Comparison of ENCODE assay signal across 10 cellular contexts in the genomic region with DNA sequence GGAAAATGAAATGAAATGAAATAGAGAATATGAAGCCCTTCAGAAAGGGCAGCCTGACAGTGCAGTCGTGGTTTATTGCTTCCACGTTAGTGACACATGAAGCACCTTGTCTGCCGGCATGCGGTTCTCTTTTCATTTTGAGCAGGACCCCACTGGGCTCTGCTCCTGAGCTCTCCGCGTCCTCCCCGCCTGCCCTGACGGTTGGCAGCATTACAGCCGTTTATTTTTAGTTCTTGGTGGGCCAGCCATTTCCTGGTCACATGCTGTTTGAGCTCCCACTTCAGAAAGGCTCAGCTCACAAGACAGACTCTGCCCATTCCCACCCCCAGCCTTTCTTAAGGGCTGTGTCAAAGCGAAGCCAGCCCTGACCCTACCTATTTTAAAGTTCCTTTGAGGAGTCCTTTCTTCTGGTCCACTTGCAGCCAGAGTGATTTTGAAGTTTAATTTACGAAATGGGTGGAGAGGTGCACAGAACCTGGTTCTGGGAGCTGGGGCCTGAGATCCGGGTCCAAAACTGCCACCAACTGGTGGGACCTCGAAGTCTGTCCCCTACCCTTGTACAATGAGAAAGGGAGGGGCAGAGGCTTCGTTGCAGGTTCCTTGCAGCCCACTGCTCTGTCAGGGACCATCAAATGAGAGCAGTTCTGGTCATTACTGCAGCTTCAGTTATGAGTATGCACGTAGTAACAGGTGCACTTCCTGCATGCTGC.
DNase-seq lines count a peak whose midpoint lies in the region; ATAC-seq and TF ChIP-seq lines count a peak whose summit lies in the region.
"Had no signal": no experiment of that assay in that cellular context is flagged by ENCODE, and none has a peak within 500 bp of the region (broad histone marks: within the 10 kb centered on the region; RNA-seq: fewer than 3 reads in every experiment).

No MANE protein-coding gene starts in this region.

- H3K4me1 Mint-ChIP-seq in activated CD8-positive, alpha-beta T cell treated with anti-CD3 and anti-CD28 coated beads for 36 hours (ENCODE audit: low read depth): peaks cover 21% of the 10 kb centered on the region
- peaks cover 9 to 25% (median 20%) of the 10 kb centered on the region in 4 donors for H3K4me1 Mint-ChIP-seq in naive thymus-derived CD8-positive, alpha-beta T cell

- no peaks in the 10 kb centered on the region for H3K9me3 ChIP-seq in colonic mucosa

- H3K36me3 ChIP-seq in colonic mucosa: no peaks in the 10 kb centered on the region

- intact Hi-C loops in activated CD8-positive, alpha-beta T cell treated with anti-CD3 and anti-CD28 coated beads for 36 hours (cut with micrococcal nuclease): no loop called here
- intact Hi-C loops in colonic mucosa (cut with DNase I): no loop called here

- no peak overlapping the region for H3K4me3 ChIP-seq in colonic mucosa

- POLR2A ChIA-PET in activated CD8-positive, alpha-beta T cell treated with anti-CD3 and anti-CD28 coated beads for 36 hours (lab: Charles Lee): interaction anchor here (0.5 kb wide), 1 partner anchor 27 kb away, joined by 3 read pairs; no protein-coding TSS in a partner anchor
- POLR2A ChIA-PET in naive thymus-derived CD8-positive, alpha-beta T cell (lab: Charles Lee): no interaction called here

- peak; percentile 46 for ATAC-seq in HG03045 (IDR thresholded peaks at IDR 0.05; ENCODE audit: unreplicated experiment)
- ATAC-seq in activated CD8-positive, alpha-beta T cell treated with anti-CD3 and anti-CD28 coated beads for 36 hours: peak; percentile 70
- ATAC-seq in naive thymus-derived CD8-positive, alpha-beta T cell: peak; percentile 17 to 40
- no peak for ATAC-seq in GM19452 (IDR thresholded peaks at IDR 0.05; ENCODE audit: unreplicated experiment)
- ATAC-seq: Panc1 had no signal

- no peak overlapping the region for H3K4me3 Mint-ChIP-seq in activated CD8-positive, alpha-beta T cell treated with anti-CD3 and anti-CD28 coated beads for 36 hours
- H3K4me3 Mint-ChIP-seq in naive thymus-derived CD8-positive, alpha-beta T cell: peak overlapping the region in 8 of 10 donors; percentile 54 to 73 (median 72)

- no peak overlapping the region for H3K27ac ChIP-seq in colonic mucosa
- H3K27ac ChIP-seq: 22Rv1 had no signal

- CTCF ChIA-PET in activated CD8-positive, alpha-beta T cell treated with anti-CD3 and anti-CD28 coated beads for 36 hours (lab: Charles Lee): no interaction called here

- TF ChIP-seq CTCF in activated CD8-positive, alpha-beta T cell treated with anti-CD3 and anti-CD28 coated beads for 36 hours (IDR thresholded peaks at IDR 0.05): no peak
- TF ChIP-seq CTCF in colonic mucosa (IDR thresholded peaks at IDR 0.05): no peak

- H3K9me3 Mint-ChIP-seq in activated CD8-positive, alpha-beta T cell treated with anti-CD3 and anti-CD28 coated beads for 36 hours: no peaks in the 10 kb centered on the region
- H3K9me3 Mint-ChIP-seq in naive thymus-derived CD8-positive, alpha-beta T cell: peaks cover 0 to 6% (median 3%) of the 10 kb centered on the region in 9 donors

- no peaks in the 10 kb centered on the region for H3K36me3 Mint-ChIP-seq in activated CD8-positive, alpha-beta T cell treated with anti-CD3 and anti-CD28 coated beads for 36 hours (ENCODE audit: low read depth)
- H3K36me3 Mint-ChIP-seq in naive thymus-derived CD8-positive, alpha-beta T cell: peaks cover 0 to 3% (median 0%) of the 10 kb centered on the region in 3 donors

- peaks cover 1% of the 10 kb centered on the region for H3K27me3 Mint-ChIP-seq in activated CD8-positive, alpha-beta T cell treated with anti-CD3 and anti-CD28 coated beads for 36 hours
- H3K27me3 Mint-ChIP-seq in naive thymus-derived CD8-positive, alpha-beta T cell: peaks cover 0 to 3% (median 0%) of the 10 kb centered on the region in 5 donors

- H3K9ac ChIP-seq in colonic mucosa (ENCODE audit: low read depth in 2 of 2, low read length in 2 of 2): peak overlapping the region in 1 of 2 donors; percentile 3

- peak overlapping the region; percentile 39 for H3K27ac Mint-ChIP-seq in activated CD8-positive, alpha-beta T cell treated with anti-CD3 and anti-CD28 coated beads for 36 hours
- H3K27ac Mint-ChIP-seq in naive thymus-derived CD8-positive, alpha-beta T cell: peak overlapping the region in 5 of 10 donors; percentile 36 to 82 (median 78)

- H3K4me1 ChIP-seq in colonic mucosa: peaks cover 5% of the 10 kb centered on the region

- DNase-seq in DMS153 (lab: John Stamatoyannopoulos, UW): peak; percentile 51
- no peak for DNase-seq in DMS153 treated with DMSO at 0.1 percent for 48 hours (lab: John Stamatoyannopoulos, UW; ENCODE audit: unreplicated experiment)
- peak; percentile 24 for DNase-seq in activated CD8-positive, alpha-beta T cell treated with anti-CD3 and anti-CD28 coated beads for 36 hours
- peak in 1 of 10 donors; percentile 26 for DNase-seq in naive thymus-derived CD8-positive, alpha-beta T cell
- no peak for DNase-seq in colonic mucosa
- no peak for DNase-seq in cortex of kidney (lab: John Stamatoyannopoulos, UW)

- no peaks in the 10 kb centered on the region for H3K27me3 ChIP-seq in colonic mucosa

Comparison
In these comparisons a context has a peak if more than half of its experiments do, and no peak if none do; other contexts are left out.
1. DNase-seq: peak in DMS153 (single experiment) and activated CD8-positive, alpha-beta T cell treated with anti-CD3 and anti-CD28 coated beads for 36 hours (single experiment); none in DMS153 treated with DMSO at 0.1 percent for 48 hours (single experiment), colonic mucosa (single experiment) and cortex of kidney (single experiment).